In genomic region chr6:116196841-116197240, GRCh38 we compare ENCODE assay signal across 26 cellular contexts.
"Had no signal": no experiment of that assay in that cellular context is flagged by ENCODE, and none has a peak within 500 bp of the region (broad histone marks: within the 10 kb centered on the region; RNA-seq: fewer than 3 reads in every experiment).

No MANE protein-coding gene starts in this region.

- H3K36me3 ChIP-seq: heart right ventricle, left ventricle myocardium inferior, ovary, prostate gland, sigmoid colon, stomach, thyroid gland, transverse colon, upper lobe of left lung, vagina had no signal

- H3K79me2 ChIP-seq: hepatocyte had no signal

- H3K27me3 ChIP-seq: heart right ventricle, hepatocyte, ovary, sigmoid colon, stomach, testis, thyroid gland, transverse colon, upper lobe of left lung, vagina had no signal

- H3K9me3 Mint-ChIP-seq: naive B cell; natural killer cell; stimulated activated naive B cell treated with anti-CD40 and anti-IgM and Interleukin-4, amounts not matched to agents 10 μg/mL and 1 μg/mL and 100 μg/mL, for 72 hours had no signal

- H3K27ac Mint-ChIP-seq: stimulated activated naive B cell treated with anti-CD40 and anti-IgM and Interleukin-4, amounts not matched to agents 10 μg/mL and 1 μg/mL and 100 μg/mL, for 72 hours had no signal

- H3K4me3 ChIP-seq: heart right ventricle, hepatocyte, left ventricle myocardium inferior, lung, ovary, prostate gland, sigmoid colon, smooth muscle cell, stomach, testis, thyroid gland, transverse colon, upper lobe of left lung, vagina had no signal

- H3K4me1 ChIP-seq: prostate gland, sigmoid colon, testis, thyroid gland, transverse colon, vagina had no signal

- H3K4me3 Mint-ChIP-seq: naive B cell; natural killer cell; stimulated activated naive B cell treated with anti-CD40 and anti-IgM and Interleukin-4, amounts not matched to agents 10 μg/mL and 1 μg/mL and 100 μg/mL, for 72 hours had no signal

- H3K9me3 ChIP-seq: heart right ventricle, left ventricle myocardium inferior, ovary, prostate gland, sigmoid colon, stomach, testis, thyroid gland, transverse colon, upper lobe of left lung, vagina had no signal

- H3K4me2 ChIP-seq: hepatocyte, smooth muscle cell had no signal

- H3K36me3 Mint-ChIP-seq: natural killer cell had no signal

- ATAC-seq: heart right ventricle; natural killer cell; right cardiac atrium; stimulated activated naive B cell treated with anti-CD40 and anti-IgM and Interleukin-4, amounts not matched to agents 10 μg/mL and 1 μg/mL and 100 μg/mL, for 72 hours; stimulated activated naive CD8-positive, alpha-beta T cell treated with anti-CD3 and anti-CD28 coated beads, Interleukin-15, Interleukin-2, amounts not matched to agents 100 U/mL and 50 U/mL, for 24 hours had no signal

- H3K27me3 Mint-ChIP-seq: naive B cell; stimulated activated naive B cell treated with anti-CD40 and anti-IgM and Interleukin-4, amounts not matched to agents 10 μg/mL and 1 μg/mL and 100 μg/mL, for 72 hours had no signal

- DNase-seq: heart right ventricle; islet precursor cell; left ventricle myocardium inferior; naive B cell; natural killer cell; ovary; posterior cingulate gyrus; retina; right cardiac atrium; sigmoid colon; stimulated activated CD4-positive, alpha-beta T cell treated with anti-CD3 and anti-CD28 coated beads, Interleukin-1b, Interleukin-23, amount 100 ng/mL, for 48 hours; stimulated activated CD4-positive, alpha-beta T cell treated with anti-CD3 and anti-CD28 coated beads, Interleukin-2, amount 100 ng/mL, for 48 hours; stimulated activated CD4-positive, alpha-beta T cell treated with anti-CD3 and anti-CD28 coated beads, Interleukin-4, amount 100 ng/mL, for 4 hours; stimulated activated CD8-positive, alpha-beta memory T cell treated with anti-CD3 and anti-CD28 coated beads, Interleukin-4, amount 100 ng/mL, for 48 hours; stimulated activated naive B cell treated with anti-CD40 and anti-IgM and Interleukin-4, amounts not matched to agents 10 μg/mL and 1 μg/mL and 100 μg/mL, for 72 hours; stimulated activated naive CD8-positive, alpha-beta T cell treated with anti-CD3 and anti-CD28 coated beads, Interleukin-15, Interleukin-2, amounts not matched to agents 100 U/mL and 50 U/mL, for 24 hours; stomach; testis; thyroid gland; transverse colon; upper lobe of left lung had no signal

- H2AFZ ChIP-seq: hepatocyte had no signal

- H3K27ac ChIP-seq: heart right ventricle, hepatocyte, left ventricle myocardium inferior, ovary, prostate gland, sigmoid colon, stomach, testis, thyroid gland, transverse colon, upper lobe of left lung, vagina had no signal
